Comparison of ENCODE assay signal across 10 cellular contexts in the genomic region with DNA sequence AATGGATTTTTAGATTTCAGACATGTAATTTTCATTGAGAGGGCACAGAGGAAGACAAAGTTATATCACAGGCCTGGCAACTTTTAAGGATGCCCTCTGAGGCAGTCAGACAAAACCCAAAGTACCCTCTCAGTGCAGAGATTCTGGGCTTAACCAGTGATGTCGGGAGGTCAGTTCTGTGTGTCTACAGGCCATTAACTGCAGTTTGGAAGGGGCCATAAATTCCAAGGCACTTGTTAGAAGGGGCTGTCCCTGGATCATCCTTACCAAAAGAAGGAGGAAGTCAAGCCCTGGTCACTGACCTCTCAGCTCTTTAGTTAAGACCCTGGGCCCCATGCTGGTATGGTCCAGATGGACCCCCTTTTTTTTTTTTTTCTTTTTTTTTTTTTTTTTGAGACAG.
DNase-seq lines count a peak whose midpoint lies in the region; ATAC-seq and TF ChIP-seq lines count a peak whose summit lies in the region.
"Had no signal": no experiment of that assay in that cellular context is flagged by ENCODE, and none has a peak within 500 bp of the region (broad histone marks: within the 10 kb centered on the region; RNA-seq: fewer than 3 reads in every experiment).

No MANE protein-coding gene starts in this region.

- H3K27me3 ChIP-seq in breast epithelium (no peaks in the 10 kb centered on the region), muscle layer of colon (ENCODE audit: control insufficient read depth in 1 of 2, insufficient read depth in 2 of 2, low read length in 2 of 2) (no peaks in the 10 kb centered on the region), transverse colon (no peaks in the 10 kb centered on the region)
- H3K27me3 ChIP-seq: BE2C had no signal

- H3K4me1 Mint-ChIP-seq in activated T-cell treated with anti-CD3 and anti-CD28 coated beads, Interleukin-2, amount 50 U/mL, for 72 hours (ENCODE audit: low read depth): peaks cover 49% of the 10 kb centered on the region

- intact Hi-C loops in breast epithelium (cut with DNase I; ENCODE audit: low total_unique reads): no loop called here
- intact Hi-C loops in transverse colon (cut with DNase I; ENCODE audit: low total_unique reads): loop anchor here (5.0 kb wide), 1 partner anchor 49 kb away; no protein-coding TSS in a partner anchor

- H3K4me3 ChIP-seq in breast epithelium (no peak overlapping the region), muscle layer of colon (ENCODE audit: low read depth in 1 of 2, low read length in 2 of 2) (no peak overlapping the region), transverse colon (no peak overlapping the region)
- H3K4me3 ChIP-seq: K562 had no signal

- TF ChIP-seq CTCF in breast epithelium (IDR thresholded peaks at IDR 0.05) (no peak), transverse colon (IDR thresholded peaks at IDR 0.05) (no peak)

- WGBS in transverse colon (ENCODE audit: low coverage in 1 of 2), 2 donors: 41% methylated on average over 1 of the region's 1 CpG; no CpG with 5 or more reads in 1 of the 2 donors

- H3K36me3 ChIP-seq in breast epithelium (no peaks in the 10 kb centered on the region), muscle layer of colon (ENCODE audit: insufficient read depth, low read length) (no peaks in the 10 kb centered on the region), transverse colon (no peaks in the 10 kb centered on the region)
- H3K36me3 ChIP-seq: BE2C had no signal

- TF ChIP-seq POLR2A in breast epithelium (IDR thresholded peaks at IDR 0.05) (no peak), transverse colon (IDR thresholded peaks at IDR 0.05) (no peak)

- H3K9me3 ChIP-seq in breast epithelium (no peaks in the 10 kb centered on the region), muscle layer of colon (ENCODE audit: low read length) (no peaks in the 10 kb centered on the region), transverse colon (no peaks in the 10 kb centered on the region)
- H3K9me3 ChIP-seq: BE2C had no signal

- no peaks in the 10 kb centered on the region for H3K9me3 Mint-ChIP-seq in activated T-cell treated with anti-CD3 and anti-CD28 coated beads, Interleukin-2, amount 50 U/mL, for 72 hours

- H3K4me3 Mint-ChIP-seq in activated T-cell treated with anti-CD3 and anti-CD28 coated beads, Interleukin-2, amount 50 U/mL, for 72 hours: peak overlapping the region; percentile 42 to 83

- no peaks in the 10 kb centered on the region for H3K27me3 Mint-ChIP-seq in activated T-cell treated with anti-CD3 and anti-CD28 coated beads, Interleukin-2, amount 50 U/mL, for 72 hours (ENCODE audit: low read depth)

- ATAC-seq in activated T-cell treated with anti-CD3 and anti-CD28 coated beads, Interleukin-2, amount 50 U/mL, for 72 hours (replicated peaks in 1 of 2): no peak
- no peak for ATAC-seq in GM19455 (IDR thresholded peaks at IDR 0.05; ENCODE audit: unreplicated experiment)
- ATAC-seq: K562 had no signal

- in situ Hi-C loops in transverse colon (cut with MboI; ENCODE audit: low pct_ligation_motif_present in 1 of 4, low pct_unique_long_range_greater_than_20kb in 1 of 4, low sequenced_read_pairs in 3 of 4): no loop called here

- peaks cover 0 to 6% of the 10 kb centered on the region in 2 donors for H3K4me1 ChIP-seq in breast epithelium
- peaks cover 41% of the 10 kb centered on the region for H3K4me1 ChIP-seq in muscle layer of colon (ENCODE audit: insufficient read depth, low read length)
- H3K4me1 ChIP-seq in transverse colon: peaks cover 20 to 53% (median 44%) of the 10 kb centered on the region in 4 donors
- H3K4me1 ChIP-seq: BE2C had no signal

- no peak for TF ChIP-seq EP300 in transverse colon (IDR thresholded peaks at IDR 0.05; ENCODE audit: low read depth)

- H3K36me3 Mint-ChIP-seq in activated T-cell treated with anti-CD3 and anti-CD28 coated beads, Interleukin-2, amount 50 U/mL, for 72 hours (ENCODE audit: insufficient read depth in 2 of 2): peaks cover under 1 to 2% of the 10 kb centered on the region in 2 donors

- DNase-seq in activated T-cell treated with anti-CD3 and anti-CD28 coated beads, Interleukin-2, amount 50 U/mL, for 72 hours: no peak
- no peak for DNase-seq in activated T-cell treated with anti-CD3 and anti-CD28 coated beads, Interleukin-2, amount 50 U/mL, for 48 hours
- DNase-seq in breast epithelium (ENCODE audit: low spot score in 2 of 2) (no peak), transverse colon (no peak), NCI-H774 (lab: John Stamatoyannopoulos, UW) (no peak), AG20443 (ENCODE audit: low spot score) (no peak)
- DNase-seq: BE2C had no signal

- H3K9ac ChIP-seq in muscle layer of colon (ENCODE audit: low read length): peak overlapping the region; percentile 50

- H3K27ac Mint-ChIP-seq in activated T-cell treated with anti-CD3 and anti-CD28 coated beads, Interleukin-2, amount 50 U/mL, for 72 hours: peak overlapping the region; percentile 85

- peak overlapping the region; percentile 94 to 97 for H3K27ac ChIP-seq in breast epithelium
- peak overlapping the region; percentile 61 for H3K27ac ChIP-seq in muscle layer of colon (ENCODE audit: low read depth, low read length)
- peak overlapping the region; percentile 92 to 98 (median 94) for H3K27ac ChIP-seq in transverse colon
